Comparison of ENCODE assay signal across 16 cellular contexts in the genomic region with DNA sequence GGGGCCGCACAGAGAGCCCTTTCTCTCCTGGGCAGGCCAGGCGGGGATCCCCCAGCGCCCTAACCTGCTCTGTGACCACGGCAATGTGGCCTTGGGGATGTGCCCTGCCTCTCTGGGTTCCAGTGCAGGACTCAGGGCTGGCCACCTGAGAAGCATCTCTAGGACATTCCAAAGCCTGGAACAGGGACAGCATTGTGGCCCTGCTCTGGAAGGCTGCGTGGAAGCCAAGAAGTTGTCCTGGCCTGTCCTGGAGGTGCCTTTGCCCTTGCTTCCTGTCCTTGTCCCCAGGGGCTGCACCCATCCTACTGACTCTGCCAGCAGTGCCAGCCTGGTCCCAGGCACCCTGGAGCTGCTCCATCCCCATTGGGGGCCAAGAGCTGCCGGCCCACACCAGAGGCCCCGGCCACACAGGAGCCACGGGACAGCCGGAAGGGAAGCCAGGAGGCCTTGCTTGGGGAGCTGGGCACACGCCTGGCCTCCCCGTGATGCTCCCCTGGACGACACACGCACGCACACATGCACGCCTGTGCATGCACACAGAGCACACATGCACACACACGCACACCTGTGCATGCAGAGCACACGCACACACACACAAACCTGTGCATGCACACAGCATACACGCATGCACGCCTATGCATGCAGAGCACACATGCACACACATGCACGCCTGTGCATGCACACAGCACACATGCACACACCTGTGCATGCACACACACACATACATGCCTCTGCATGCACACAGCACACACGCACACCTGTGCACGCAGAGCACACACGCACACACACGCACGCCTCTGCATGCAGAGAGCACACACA. TPM values are rescaled to one million over a fixed set of nuclear protein-coding genes. Genes with fewer than 3 reads are reported as not detected.
DNase-seq lines count a peak whose midpoint lies in the region; ATAC-seq, FAIRE-seq and TF ChIP-seq lines count a peak whose summit lies in the region.
"Had no signal": no experiment of that assay in that cellular context is flagged by ENCODE, and none has a peak within 500 bp of the region (broad histone marks: within the 10 kb centered on the region; RNA-seq: fewer than 3 reads in every experiment).

No MANE protein-coding gene starts in this region.

- H3K9ac ChIP-seq in HepG2 (ENCODE audit: insufficient read depth, low read depth, low read length) = no peak overlapping the region
- H3K9ac ChIP-seq: BLaER1 had no signal

- H2AFZ ChIP-seq in HepG2 (ENCODE audit: low read length) = no peak overlapping the region

- BruUV-seq in MCF 10A (replicated peaks; lab: Mats Ljungman, UMichigan) (no TSS peak), HepG2 (replicated peaks; lab: Mats Ljungman, UMichigan) (no TSS peak)

- DNase-seq in left ventricle myocardium inferior = no peak
- no peak for DNase-seq in cardiac septum (ENCODE audit: low spot score)
- no peak for DNase-seq in MCF 10A (ENCODE audit: unreplicated experiment)
- no peak for DNase-seq in HepG2 (ENCODE audit: low spot score)
- no peak for DNase-seq in occipital lobe (lab: John Stamatoyannopoulos, UW)
- no peak for DNase-seq in ureter (ENCODE audit: low spot score)
- DNase-seq in NCI-H226 = no peak
- no peak for DNase-seq in UCSD-AML1 (lab: John Stamatoyannopoulos, UW; ENCODE audit: unreplicated experiment)
- DNase-seq: head of caudate nucleus, NCI-H1105, NCI-H510A had no signal

- CTCF ChIA-PET in MCF 10A (lab: Yijun Ruan, JAX) = no interaction called here
- CTCF ChIA-PET in HepG2 (lab: Yijun Ruan, JAX; ENCODE audit: low intra/inter-chr PET ratio, low total read pairs) = no interaction called here

- POLR2A ChIA-PET in MCF 10A (lab: Yijun Ruan, JAX) (no interaction called here), HepG2 (lab: Yijun Ruan, JAX) (no interaction called here)

- TF ChIP-seq CTCF in left ventricle myocardium inferior (IDR thresholded peaks at IDR 0.05; ENCODE audit: borderline replicate concordance) = no peak
- TF ChIP-seq CTCF in MCF 10A (IDR thresholded peaks at IDR 0.05; ENCODE audit: unreplicated experiment) = no peak
- TF ChIP-seq CTCF in HepG2 (CRISPR knock-in tag; IDR thresholded peaks at IDR 0.05) = no peak

- H3K27ac ChIP-seq in left ventricle myocardium inferior (replicated peaks) (peak overlapping the region; percentile 22), HepG2 (ENCODE audit: extremely low read length, insufficient read depth, low read length) (no peak overlapping the region)
- H3K27ac ChIP-seq: ascending aorta, BLaER1 had no signal

- no peaks in the 10 kb centered on the region for H3K79me2 ChIP-seq in HepG2 (ENCODE audit: insufficient read depth, low read length)

- TF ChIP-seq RAD21 in HepG2 (CRISPR knock-in tag; IDR thresholded peaks at IDR 0.05) = no peak

- H3K4me1 Mint-ChIP-seq in MCF 10A (ENCODE audit: insufficient read depth, unreplicated experiment) = peaks cover 11% of the 10 kb centered on the region
- H3K4me1 Mint-ChIP-seq: neural crest cell had no signal

- intact Hi-C loops in left ventricle myocardium inferior (cut with micrococcal nuclease) = no loop called here
- intact Hi-C loops in cardiac septum (cut with DNase I) = no loop called here
- intact Hi-C loops in MCF 10A (cut with micrococcal nuclease) = no loop called here
- intact Hi-C loops in HepG2 (cut with micrococcal nuclease; ENCODE audit: unreplicated experiment) = no loop called here

- no peaks in the 10 kb centered on the region for H4K20me1 ChIP-seq in HepG2 (ENCODE audit: insufficient read depth, low read length)

- H3K4me3 Mint-ChIP-seq in MCF 10A (ENCODE audit: unreplicated experiment) = peak overlapping the region; percentile 19
- H3K4me3 Mint-ChIP-seq: neural crest cell had no signal

- no peaks in the 10 kb centered on the region for H3K27me3 Mint-ChIP-seq in MCF 10A (ENCODE audit: insufficient read depth, unreplicated experiment)

- in situ Hi-C loops in HepG2 (cut with HindIII; ENCODE audit: extremely low pct_ligation_motif_present, low pct_unique_long_range_greater_than_20kb) = no loop called here

- TF ChIP-seq EP300 in HepG2 (IDR thresholded peaks at IDR 0.05; ENCODE audit: low read depth in 2 of 2, low read length in 2 of 2) (no peak), HepG2 (CRISPR knock-in tag; IDR thresholded peaks at IDR 0.05; ENCODE audit: borderline replicate concordance) (no peak)

- H3K9me3 ChIP-seq in left ventricle myocardium inferior (replicated peaks) (no peaks in the 10 kb centered on the region), HepG2 (ENCODE audit: low read length) (no peaks in the 10 kb centered on the region)
- H3K9me3 ChIP-seq: ascending aorta, BLaER1, left lung had no signal

- H3K36me3 Mint-ChIP-seq in MCF 10A (ENCODE audit: insufficient read depth, unreplicated experiment) = peaks cover 26% of the 10 kb centered on the region

- H3K4me2 ChIP-seq in HepG2 (ENCODE audit: low read depth, low read length) = no peak overlapping the region
- H3K4me2 ChIP-seq: BLaER1 had no signal

- H3K9me3 Mint-ChIP-seq in MCF 10A (ENCODE audit: unreplicated experiment) = no peaks in the 10 kb centered on the region
- H3K9me3 Mint-ChIP-seq: neural crest cell had no signal

- no peaks in the 10 kb centered on the region for H3K27me3 ChIP-seq in left ventricle myocardium inferior (ENCODE audit: low read depth)
- H3K27me3 ChIP-seq in HepG2 (ENCODE audit: control insufficient read depth in 1 of 2, insufficient read depth in 2 of 2, low read length in 2 of 2) = no peaks in the 10 kb centered on the region
- H3K27me3 ChIP-seq: ascending aorta, BLaER1, left lung had no signal

- FAIRE-seq in HepG2 (lab: Jason Lieb, UNC) = no peak
- FAIRE-seq: colon had no signal

- no peak for TF ChIP-seq POLR2A in HepG2 (IDR thresholded peaks at IDR 0.05; ENCODE audit: insufficient read depth in 1 of 2, low read depth in 2 of 2, low read length in 2 of 2)

- H3K4me1 ChIP-seq in left ventricle myocardium inferior (peaks cover 15% of the 10 kb centered on the region), HepG2 (ENCODE audit: insufficient read depth, low read length) (no peaks in the 10 kb centered on the region)
- H3K4me1 ChIP-seq: ascending aorta had no signal

- no peak overlapping the region for H3K4me3 ChIP-seq in left ventricle myocardium inferior
- H3K4me3 ChIP-seq in HepG2 (replicated peaks in 1 of 3; ENCODE audit: insufficient read depth in 1 of 3, low read depth in 2 of 3, low read length in 3 of 3) = no peak overlapping the region
- H3K4me3 ChIP-seq: ascending aorta, BLaER1, left lung had no signal

- no peak for ATAC-seq in HepG2

- H3K36me3 ChIP-seq in left ventricle myocardium inferior (peaks cover 73% of the 10 kb centered on the region), HepG2 (replicated peaks in 1 of 2; ENCODE audit: control insufficient read depth in 1 of 2, insufficient read depth in 2 of 2, low read length in 2 of 2) (peaks cover under 1 to 2% of the 10 kb centered on the region in 2 experiments; a peak in 4 of 5 replicates)

- WGBS in HepG2 (ENCODE audit: low lambda C conversion rate) = 94% methylated on average over 6 of the region's 25 CpGs

- H3K27ac Mint-ChIP-seq in MCF 10A (ENCODE audit: low read depth, unreplicated experiment) = no peak overlapping the region

RNA-seq across cellular contexts. Expression of a gene that starts 20.1 kb away (rescaled TPM):
- 20.0 TPM for total RNA-seq in left ventricle myocardium inferior
- 25.5 TPM for total RNA-seq in cardiac septum
- total RNA-seq in MCF 10A (2022) = 31.0 and 39.5 TPM in 2 replicates
- total RNA-seq in HepG2 (2016; rRNA removed; fragmentation: Illumina TruSeq; extraction: Trizol) = 10.2 and 12.4 TPM in 2 replicates
- total RNA-seq in HepG2 (2016; cell fraction: cytosol; rRNA removed; fragmentation: Illumina TruSeq; extraction: Trizol; ENCODE audit: low read depth) = 177 and 181 TPM in 2 replicates
- total RNA-seq in HepG2 (2016; cell fraction: insoluble cytoplasmic fraction; rRNA removed; fragmentation: Illumina TruSeq; extraction: Trizol) = 8.9 and 16.6 TPM in 2 replicates
- 41.6 and 42.6 TPM in 2 replicates for total RNA-seq in HepG2 (2016; cell fraction: membrane; rRNA removed; fragmentation: Illumina TruSeq; extraction: Trizol)
- 13.3 and 18.1 TPM in 2 replicates for total RNA-seq in HepG2 (2016; cell fraction: nucleus; rRNA removed; fragmentation: Illumina TruSeq; extraction: Trizol)
- polyA plus RNA-seq in HepG2 (2011; rRNA removed) = 3.8 and 4.1 TPM in 2 replicates
- 4.6 and 6.9 TPM in 2 replicates for polyA plus RNA-seq in HepG2 (2011; cell fraction: cytosol; rRNA removed)
- polyA plus RNA-seq in HepG2 (2011; cell fraction: nucleus; rRNA removed) = 5.7 and 6.6 TPM in 2 replicates
- 6.8 and 8.3 TPM in 2 replicates for polyA plus RNA-seq in HepG2 (2012)
- 0.67 and 0.97 TPM in 2 replicates for polyA plus RNA-seq in HepG2 (2016; cell fraction: cytosol; fragmentation: Illumina TruSeq; extraction: Trizol; ENCODE audit: low read depth)
- 8.6 and 9.1 TPM in 2 replicates for polyA plus RNA-seq in HepG2 (2016; cell fraction: insoluble cytoplasmic fraction; fragmentation: Illumina TruSeq; extraction: Trizol; ENCODE audit: low read depth)
- polyA plus RNA-seq in HepG2 (2016; cell fraction: membrane; fragmentation: Illumina TruSeq; extraction: Trizol; ENCODE audit: low read depth) = 2.4 and 2.5 TPM in 2 replicates
- polyA plus RNA-seq in HepG2 (2016; cell fraction: nucleus; fragmentation: Illumina TruSeq; extraction: Trizol; ENCODE audit: insufficient read depth, low read depth) = 13.6 and 16.2 TPM in 2 replicates
- polyA minus RNA-seq in HepG2 (2011; rRNA and poly(A)+ RNA removed; ENCODE audit: low replicate concordance) = 13.5 and 58.6 TPM in 2 replicates
- polyA minus RNA-seq in HepG2 (2011; cell fraction: cytosol; rRNA and poly(A)+ RNA removed) = 18.0 and 25.6 TPM in 2 replicates
- polyA minus RNA-seq in HepG2 (2011; cell fraction: nucleus; rRNA and poly(A)+ RNA removed) = 10.9 and 12.2 TPM in 2 replicates
- 128 TPM for total RNA-seq in occipital lobe
- 35.8 TPM for total RNA-seq in ureter

RNA-seq across cellular contexts. Expression of a gene that starts 33.8 kb away (rescaled TPM):
- 108 TPM for total RNA-seq in left ventricle myocardium inferior
- 90.3 TPM for total RNA-seq in cardiac septum
- 32.5 and 34.7 TPM in 2 replicates for total RNA-seq in MCF 10A (2022)
- 28.7 and 32.2 TPM in 2 replicates for total RNA-seq in HepG2 (2016; rRNA removed; fragmentation: Illumina TruSeq; extraction: Trizol)
- total RNA-seq in HepG2 (2016; cell fraction: cytosol; rRNA removed; fragmentation: Illumina TruSeq; extraction: Trizol; ENCODE audit: low read depth) = 64.3 and 65.0 TPM in 2 replicates
- 24.0 and 31.6 TPM in 2 replicates for total RNA-seq in HepG2 (2016; cell fraction: insoluble cytoplasmic fraction; rRNA removed; fragmentation: Illumina TruSeq; extraction: Trizol)
- 72.1 and 78.0 TPM in 2 replicates for total RNA-seq in HepG2 (2016; cell fraction: membrane; rRNA removed; fragmentation: Illumina TruSeq; extraction: Trizol)
- total RNA-seq in HepG2 (2016; cell fraction: nucleus; rRNA removed; fragmentation: Illumina TruSeq; extraction: Trizol) = 18.2 and 19.5 TPM in 2 replicates
- 30.2 and 34.1 TPM in 2 replicates for polyA plus RNA-seq in HepG2 (2011; rRNA removed)
- 21.2 and 27.8 TPM in 2 replicates for polyA plus RNA-seq in HepG2 (2011; cell fraction: cytosol; rRNA removed)
- polyA plus RNA-seq in HepG2 (2011; cell fraction: nucleus; rRNA removed) = 62.0 and 64.4 TPM in 2 replicates
- 11.8 and 12.0 TPM in 2 replicates for polyA plus RNA-seq in HepG2 (2012)
- polyA plus RNA-seq in HepG2 (2016; cell fraction: cytosol; fragmentation: Illumina TruSeq; extraction: Trizol; ENCODE audit: low read depth) = 61.3 and 64.0 TPM in 2 replicates
- 30.7 and 32.1 TPM in 2 replicates for polyA plus RNA-seq in HepG2 (2016; cell fraction: insoluble cytoplasmic fraction; fragmentation: Illumina TruSeq; extraction: Trizol; ENCODE audit: low read depth)
- 65.3 TPM in 2 replicates for polyA plus RNA-seq in HepG2 (2016; cell fraction: membrane; fragmentation: Illumina TruSeq; extraction: Trizol; ENCODE audit: low read depth)
- polyA plus RNA-seq in HepG2 (2016; cell fraction: nucleus; fragmentation: Illumina TruSeq; extraction: Trizol; ENCODE audit: insufficient read depth, low read depth) = 36.3 and 39.7 TPM in 2 replicates
- polyA minus RNA-seq in HepG2 (2011; rRNA and poly(A)+ RNA removed; ENCODE audit: low replicate concordance) = 13.4 and 58.0 TPM in 2 replicates
- polyA minus RNA-seq in HepG2 (2011; cell fraction: cytosol; rRNA and poly(A)+ RNA removed) = 6.0 and 8.0 TPM in 2 replicates
- 11.2 and 18.6 TPM in 2 replicates for polyA minus RNA-seq in HepG2 (2011; cell fraction: nucleus; rRNA and poly(A)+ RNA removed)
- total RNA-seq in occipital lobe = 32.8 TPM
- total RNA-seq in ureter = 34.2 TPM
